ENCODE assay signal across 16 cellular contexts in genomic region chr11:62273789-62274275, GRCh38. TPM values are rescaled to one million over a fixed set of nuclear protein-coding genes. Genes with fewer than 3 reads are reported as not detected.
"Had no signal": no experiment of that assay in that cellular context is flagged by ENCODE, and none has a peak within 500 bp of the region (broad histone marks: within the 10 kb centered on the region; RNA-seq: fewer than 3 reads in every experiment).

No MANE protein-coding gene starts in this region.

- H3K4me3 Mint-ChIP-seq: activated CD4-positive, alpha-beta T cell treated with anti-CD3 and anti-CD28 coated beads, Interleukin-2, amount 10 ng/mL, durations not matched to agents 7 days and 5 days; activated naive CD4-positive, alpha-beta T cell treated with anti-CD3 and anti-CD28 coated beads, Interleukin-2, amount 10 ng/mL, durations not matched to agents 7 days and 5 days had no signal

- H3K4me1 Mint-ChIP-seq: activated CD4-positive, alpha-beta T cell treated with anti-CD3 and anti-CD28 coated beads, Interleukin-2, amount 10 ng/mL, durations not matched to agents 7 days and 5 days; activated naive CD4-positive, alpha-beta T cell treated with anti-CD3 and anti-CD28 coated beads, Interleukin-2, amount 10 ng/mL, durations not matched to agents 7 days and 5 days; naive B cell had no signal

- DNase-seq: activated CD4-positive, alpha-beta T cell treated with anti-CD3 and anti-CD28 coated beads, Interleukin-2, amount 10 ng/mL, durations not matched to agents 7 days and 5 days; activated CD4-positive, CD25-positive, alpha-beta regulatory T cell; activated CD8-positive, alpha-beta memory T cell treated with anti-CD3 and anti-CD28 coated beads for 24 hours; activated naive CD4-positive, alpha-beta T cell treated with anti-CD3 and anti-CD28 coated beads, Interleukin-2, amount 10 ng/mL, durations not matched to agents 7 days and 5 days; glutamatergic neuron; left cardiac atrium; naive B cell; retina had no signal

- H3K36me3 Mint-ChIP-seq: activated naive CD4-positive, alpha-beta T cell treated with anti-CD3 and anti-CD28 coated beads, Interleukin-2, amount 10 ng/mL, durations not matched to agents 7 days and 5 days; naive B cell had no signal

- H3K9me3 Mint-ChIP-seq: activated CD4-positive, alpha-beta T cell treated with anti-CD3 and anti-CD28 coated beads, Interleukin-2, amount 10 ng/mL, durations not matched to agents 7 days and 5 days; activated naive CD4-positive, alpha-beta T cell treated with anti-CD3 and anti-CD28 coated beads, Interleukin-2, amount 10 ng/mL, durations not matched to agents 7 days and 5 days had no signal

- ATAC-seq: left cardiac atrium had no signal

- H3K27ac Mint-ChIP-seq: activated CD4-positive, alpha-beta T cell treated with anti-CD3 and anti-CD28 coated beads, Interleukin-2, amount 10 ng/mL, durations not matched to agents 7 days and 5 days; activated naive CD4-positive, alpha-beta T cell treated with anti-CD3 and anti-CD28 coated beads, Interleukin-2, amount 10 ng/mL, durations not matched to agents 7 days and 5 days; naive B cell had no signal

RNA-seq across cellular contexts. Expression of gene SCGB2A2, which starts 3.9 kb away (rescaled TPM):
- total RNA-seq: activated CD4-positive, alpha-beta T cell treated with anti-CD3 and anti-CD28 coated beads, Interleukin-2, amount 10 ng/mL, durations not matched to agents 7 days and 5 days; cardiac muscle cell; esophagus muscularis mucosa; fibroblast of villous mesenchyme; left cardiac atrium; lung; subcutaneous adipose tissue; tibial nerve; vagina had no signal
- polyA plus RNA-seq: cardiac muscle cell, lung had no signal

RNA-seq across cellular contexts. Expression of gene SCGB1D4, which starts 25.0 kb away (rescaled TPM):
- total RNA-seq: activated CD4-positive, alpha-beta T cell treated with anti-CD3 and anti-CD28 coated beads, Interleukin-2, amount 10 ng/mL, durations not matched to agents 7 days and 5 days; cardiac muscle cell; esophagus muscularis mucosa; fibroblast of villous mesenchyme; left cardiac atrium; lung; subcutaneous adipose tissue; tibial nerve; vagina had no signal
- polyA plus RNA-seq: adipose tissue, cardiac muscle cell, lung had no signal

RNA-seq across cellular contexts. Expression of gene SCGB1D2, which starts 31.8 kb away (rescaled TPM):
- total RNA-seq: activated CD4-positive, alpha-beta T cell treated with anti-CD3 and anti-CD28 coated beads, Interleukin-2, amount 10 ng/mL, durations not matched to agents 7 days and 5 days; cardiac muscle cell; esophagus muscularis mucosa; fibroblast of villous mesenchyme; lung; subcutaneous adipose tissue; tibial nerve; vagina had no signal
- polyA plus RNA-seq: cardiac muscle cell, lung had no signal
